In the genomic region with DNA sequence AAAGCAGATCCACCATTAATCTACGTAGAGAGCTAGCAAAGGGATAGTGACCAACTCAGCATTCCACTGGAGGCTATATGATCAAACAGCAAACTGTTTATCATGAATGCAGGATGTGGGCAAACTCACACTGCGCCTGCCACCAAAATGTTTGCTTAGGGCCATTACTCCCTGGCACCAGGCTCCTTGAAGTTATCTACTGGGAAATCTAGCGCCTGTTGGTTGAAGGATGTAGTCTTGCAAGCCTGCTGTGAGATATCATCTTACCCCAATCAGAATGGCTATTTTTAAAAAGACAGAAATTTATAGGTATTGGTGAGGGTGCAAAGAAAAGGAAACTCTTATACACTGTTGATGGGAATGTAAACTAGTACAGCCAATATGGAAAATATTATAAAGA, we compare ENCODE assay signal across 20 cellular contexts.
DNase-seq lines count a peak whose midpoint lies in the region.
"Had no signal": no experiment of that assay in that cellular context is flagged by ENCODE, and none has a peak within 500 bp of the region (broad histone marks: within the 10 kb centered on the region; RNA-seq: fewer than 3 reads in every experiment).

No MANE protein-coding gene starts in this region.

- no peak overlapping the region for H2BK120ac ChIP-seq in mesendoderm (ENCODE audit: low read depth, low read length)

- H3K4me3 ChIP-seq in mesendoderm (ENCODE audit: low read length): no peak overlapping the region
- H3K4me3 ChIP-seq: BLaER1 had no signal

- H2BK15ac ChIP-seq in mesendoderm (replicated peaks; ENCODE audit: low read depth): no peak overlapping the region

- no CpG with 5 or more reads among the region's 3 CpGs for WGBS in mesendoderm (ENCODE audit: extremely low coverage, insufficient coverage, low lambda C conversion rate)

- no peak overlapping the region for H3K9ac ChIP-seq in mesendoderm (ENCODE audit: low read length)
- H3K9ac ChIP-seq: BLaER1 had no signal

- no peak overlapping the region for H3K56ac ChIP-seq in mesendoderm (ENCODE audit: low read length)

- no peak overlapping the region for H2BK5ac ChIP-seq in mesendoderm (ENCODE audit: low read length)

- H3K36me3 ChIP-seq in mesendoderm (ENCODE audit: control insufficient read depth, insufficient read depth, low read length): no peaks in the 10 kb centered on the region
- H3K36me3 ChIP-seq: BE2C, BLaER1 had no signal

- no peak overlapping the region for H3K23ac ChIP-seq in mesendoderm (ENCODE audit: low read length)

- H3K4ac ChIP-seq in mesendoderm (ENCODE audit: low read depth, low read length): no peak overlapping the region

- H4K5ac ChIP-seq in mesendoderm (ENCODE audit: low read length): no peak overlapping the region

- H3K18ac ChIP-seq in mesendoderm (ENCODE audit: low read length): no peak overlapping the region

- no peak overlapping the region for H3K27ac ChIP-seq in mesendoderm (ENCODE audit: low read depth, low read length)
- H3K27ac ChIP-seq: BLaER1 had no signal

- no peaks in the 10 kb centered on the region for H3K79me1 ChIP-seq in mesendoderm (ENCODE audit: low read length)

- no peak overlapping the region for H4K8ac ChIP-seq in mesendoderm (ENCODE audit: low read depth, low read length)

- H3K79me2 ChIP-seq in mesendoderm (ENCODE audit: control insufficient read depth, insufficient read depth, low read length): no peaks in the 10 kb centered on the region

- no peaks in the 10 kb centered on the region for H3K27me3 ChIP-seq in mesendoderm (ENCODE audit: insufficient read depth, low read length, poor library complexity)
- H3K27me3 ChIP-seq: BE2C, BLaER1 had no signal

- no peak overlapping the region for H2AK5ac ChIP-seq in mesendoderm (ENCODE audit: low read length)

- H3K4me1 ChIP-seq in mesendoderm (ENCODE audit: control insufficient read depth, low read depth, low read length): no peaks in the 10 kb centered on the region
- H3K4me1 ChIP-seq: BE2C, BLaER1 had no signal

- DNase-seq in H4 (ENCODE audit: low spot score) (peak; percentile 24), M059J (ENCODE audit: low read depth) (peak; percentile 31), mesendoderm (peak; percentile 31), NCI-H2029 (lab: John Stamatoyannopoulos, UW) (no peak), iPS-NIHi7 (ENCODE audit: extremely low spot score) (no peak)
- DNase-seq in activated CD4-positive, CD25-positive, alpha-beta regulatory T cell (lab: John Stamatoyannopoulos, UW): no peak
- DNase-seq: 8988T; ACHN; BE2C; C1 segment of cervical spinal cord; CD4-positive, alpha-beta memory T cell; CD4-positive, CD25-positive, alpha-beta regulatory T cell; CD8-positive, alpha-beta memory T cell; COR-L47; DMS 273 treated with DMSO at 0.1 percent for 48 hours; DMS153; DMS53; DMS79; GF-D8 had no signal

- no peak overlapping the region for H3K4me2 ChIP-seq in mesendoderm (ENCODE audit: low read length)
- H3K4me2 ChIP-seq: BLaER1 had no signal

Comparison
In these comparisons a context has a peak if more than half of its experiments do, and no peak if none do; other contexts are left out.
1. DNase-seq: peak in H4 (single experiment), M059J (single experiment) and mesendoderm (single experiment); none in NCI-H2029 (single experiment), activated CD4-positive, CD25-positive, alpha-beta regulatory T cell (0 of 4) and iPS-NIHi7 (single experiment).